37 cellular contexts compared by ENCODE assay signal in the genomic region with DNA sequence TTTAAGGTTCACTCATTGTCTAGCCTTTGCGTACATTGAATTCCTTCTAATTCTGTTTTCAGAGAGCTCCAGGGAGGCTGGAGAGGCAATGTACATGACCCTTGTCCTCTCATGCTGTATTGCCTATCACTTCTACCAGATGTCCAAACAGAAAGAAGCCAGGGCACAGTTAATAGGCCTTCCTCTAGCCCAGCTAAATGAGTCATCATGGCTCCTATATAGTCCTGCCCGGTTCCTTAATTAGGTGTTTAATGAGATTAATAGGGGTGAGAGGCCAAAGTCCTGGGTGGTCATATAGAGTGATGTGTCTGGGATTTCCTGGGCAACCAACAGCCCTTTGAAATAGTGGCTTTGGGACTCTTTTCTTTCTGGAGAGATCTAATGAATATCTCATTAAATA.
A peak's percentile ranks its signal among the peaks of the same experiment; 100 is the strongest.
DNase-seq lines count a peak whose midpoint lies in the region; ATAC-seq, FAIRE-seq and TF ChIP-seq lines count a peak whose summit lies in the region.
"Had no signal": no experiment of that assay in that cellular context is flagged by ENCODE, and none has a peak within 500 bp of the region (broad histone marks: within the 10 kb centered on the region; RNA-seq: fewer than 3 reads in every experiment).

No MANE protein-coding gene starts in this region.

- H3K9ac ChIP-seq in duodenal mucosa (ENCODE audit: low read depth in 1 of 2, low read length in 2 of 2) = no peak overlapping the region
- H3K9ac ChIP-seq: BLaER1; BLaER1 treated with 17β-estradiol and CSF1 and Interleukin-3, amounts not matched to agents 10 nM and 100 nM had no signal

- H3K27me3 ChIP-seq in duodenal mucosa (ENCODE audit: control insufficient read depth in 1 of 2, insufficient read depth in 2 of 2, low read length in 2 of 2) = no peaks in the 10 kb centered on the region
- H3K27me3 ChIP-seq in hepatocyte = no peaks in the 10 kb centered on the region
- peaks cover 0 to 4% of the 10 kb centered on the region in 2 donors for H3K27me3 ChIP-seq in small intestine (ENCODE audit: control insufficient read depth in 2 of 2, insufficient read depth in 2 of 2, low read length in 2 of 2)
- H3K27me3 ChIP-seq: BE2C; BLaER1; BLaER1 treated with 17β-estradiol and CSF1 and Interleukin-3, amounts not matched to agents 10 nM and 100 nM had no signal

- peaks cover 9% of the 10 kb centered on the region for H3K9me3 Mint-ChIP-seq in activated CD4-positive, alpha-beta memory T cell treated with anti-CD3 and anti-CD28 coated beads for 36 hours

- intact Hi-C loops in activated CD4-positive, alpha-beta memory T cell treated with anti-CD3 and anti-CD28 coated beads for 36 hours (cut with micrococcal nuclease) = no loop called here
- intact Hi-C loops in cardiac septum (cut with DNase I) = no loop called here

- H3K27me3 Mint-ChIP-seq in activated CD4-positive, alpha-beta memory T cell treated with anti-CD3 and anti-CD28 coated beads for 36 hours = peaks cover 17% of the 10 kb centered on the region

- peak overlapping the region; percentile 30 to 40 for H3K4me3 ChIP-seq in duodenal mucosa (ENCODE audit: low read depth in 1 of 2, low read length in 2 of 2)
- no peak overlapping the region for H3K4me3 ChIP-seq in hepatocyte
- no peak overlapping the region for H3K4me3 ChIP-seq in small intestine (ENCODE audit: low read depth in 1 of 2, low read length in 2 of 2)
- H3K4me3 ChIP-seq: A549; BLaER1; BLaER1 treated with 17β-estradiol and CSF1 and Interleukin-3, amounts not matched to agents 10 nM and 100 nM had no signal

- TF ChIP-seq CTCF in hepatocyte (IDR thresholded peaks at IDR 0.05; ENCODE audit: poor library complexity) = no peak

- DNase-seq in HT-29 (ENCODE audit: low spot score) (peak; percentile 12), hepatocyte (ENCODE audit: low spot score) (peak; percentile 9), small intestine (peak; percentile 97), globus pallidus (ENCODE audit: low spot score) (no peak), cardiac septum (ENCODE audit: low spot score) (no peak)
- DNase-seq in activated CD4-positive, alpha-beta memory T cell treated with anti-CD3 and anti-CD28 coated beads for 36 hours = no peak
- DNase-seq: 8988T; ACHN; AML-193; BE2C; C1 segment of cervical spinal cord; Caco-2; Calu3; CD4-positive, alpha-beta memory T cell; CD4-positive, alpha-beta T cell; CD4-positive, CD25-positive, alpha-beta regulatory T cell; CD8-positive, alpha-beta memory T cell; CD8-positive, alpha-beta T cell; COR-L47; DMS 273 treated with DMSO at 0.1 percent for 48 hours; DMS153; DMS53; DMS79; DMS79 treated with DMSO at 0.1 percent for 48 hours; DND-41; EL had no signal

- peaks cover 10 to 27% of the 10 kb centered on the region in 2 donors for H3K9me3 ChIP-seq in duodenal mucosa (ENCODE audit: control insufficient read depth in 1 of 2, low read length in 2 of 2)
- H3K9me3 ChIP-seq in hepatocyte (ENCODE audit: low read depth) = no peaks in the 10 kb centered on the region
- no peaks in the 10 kb centered on the region for H3K9me3 ChIP-seq in small intestine (ENCODE audit: control insufficient read depth, low read depth)
- H3K9me3 ChIP-seq: A549, BE2C, Caco-2 had no signal

- no peaks in the 10 kb centered on the region for H3K4me1 Mint-ChIP-seq in activated CD4-positive, alpha-beta memory T cell treated with anti-CD3 and anti-CD28 coated beads for 36 hours (ENCODE audit: low read depth)
- H3K4me1 Mint-ChIP-seq: B cell; CD14-positive monocyte; CD4-positive, alpha-beta memory T cell; CD4-positive, CD25-positive, alpha-beta regulatory T cell; CD8-positive, alpha-beta memory T cell had no signal

- FAIRE-seq in small intestine (lab: Jason Lieb, UNC) = no peak
- FAIRE-seq: A204.1, A549, D721Med had no signal

- peaks cover 5 to 22% of the 10 kb centered on the region in 2 donors for H3K4me1 ChIP-seq in duodenal mucosa (ENCODE audit: control insufficient read depth in 1 of 2, insufficient read depth in 2 of 2, low read length in 2 of 2)
- H3K4me1 ChIP-seq in hepatocyte (ENCODE audit: insufficient read depth) = no peaks in the 10 kb centered on the region
- H3K4me1 ChIP-seq in small intestine (ENCODE audit: control insufficient read depth in 2 of 2, insufficient read depth in 1 of 2, low read depth in 1 of 2, low read length in 1 of 2) = peaks cover 0 to 2% of the 10 kb centered on the region in 2 donors
- H3K4me1 ChIP-seq: A549; BE2C; BLaER1; BLaER1 treated with 17β-estradiol and CSF1 and Interleukin-3, amounts not matched to agents 10 nM and 100 nM; Caco-2 had no signal

- CTCF ChIA-PET in activated CD4-positive, alpha-beta memory T cell treated with anti-CD3 and anti-CD28 coated beads for 36 hours (lab: Charles Lee) = no interaction called here

- H3K36me3 ChIP-seq in duodenal mucosa (ENCODE audit: control insufficient read depth in 1 of 2, insufficient read depth in 2 of 2, low read length in 2 of 2) (no peaks in the 10 kb centered on the region), hepatocyte (replicated peaks; ENCODE audit: insufficient read depth, low read depth) (no peaks in the 10 kb centered on the region), small intestine (ENCODE audit: control insufficient read depth in 2 of 2, insufficient read depth in 2 of 2, low read length in 2 of 2) (no peaks in the 10 kb centered on the region)
- H3K36me3 ChIP-seq: BE2C, BLaER1 had no signal

- H3K27ac Mint-ChIP-seq in activated CD4-positive, alpha-beta memory T cell treated with anti-CD3 and anti-CD28 coated beads for 36 hours = no peak overlapping the region
- H3K27ac Mint-ChIP-seq: B cell; CD14-positive monocyte; CD4-positive, alpha-beta T cell; CD4-positive, CD25-positive, alpha-beta regulatory T cell; CD8-positive, alpha-beta memory T cell; CD8-positive, alpha-beta T cell had no signal

- ATAC-seq in HG03280 (IDR thresholded peaks at IDR 0.05; ENCODE audit: unreplicated experiment) = no peak
- ATAC-seq: A549; CD8-positive, alpha-beta T cell had no signal

- no peak overlapping the region for H2AFZ ChIP-seq in hepatocyte

- no peak overlapping the region for H3K27ac ChIP-seq in duodenal mucosa (ENCODE audit: low read depth, low read length)
- peak overlapping the region; percentile 34 for H3K27ac ChIP-seq in hepatocyte
- H3K27ac ChIP-seq in small intestine (ENCODE audit: low read depth in 1 of 2, low read length in 1 of 2) = no peak overlapping the region
- H3K27ac ChIP-seq: 22Rv1; A549; BLaER1; BLaER1 treated with 17β-estradiol and CSF1 and Interleukin-3, amounts not matched to agents 10 nM and 100 nM; C4-2B had no signal

- H3K4me2 ChIP-seq in hepatocyte = no peak overlapping the region
- H3K4me2 ChIP-seq: A549; BLaER1; BLaER1 treated with 17β-estradiol and CSF1 and Interleukin-3, amounts not matched to agents 10 nM and 100 nM had no signal

- H3K79me2 ChIP-seq in hepatocyte = no peaks in the 10 kb centered on the region

- H3K4me3 Mint-ChIP-seq in activated CD4-positive, alpha-beta memory T cell treated with anti-CD3 and anti-CD28 coated beads for 36 hours = no peak overlapping the region
- H3K4me3 Mint-ChIP-seq: B cell; CD14-positive monocyte; CD4-positive, alpha-beta memory T cell; CD4-positive, alpha-beta T cell; CD4-positive, CD25-positive, alpha-beta regulatory T cell; CD8-positive, alpha-beta memory T cell; CD8-positive, alpha-beta T cell had no signal

- H3K9me2 ChIP-seq in hepatocyte (replicated peaks; ENCODE audit: insufficient read depth) = no peaks in the 10 kb centered on the region

- POLR2A ChIA-PET in activated CD4-positive, alpha-beta memory T cell treated with anti-CD3 and anti-CD28 coated beads for 36 hours (lab: Charles Lee) = no interaction called here

- H4K20me1 ChIP-seq in hepatocyte (ENCODE audit: insufficient read depth, poor library complexity, severe bottlenecking) = no peaks in the 10 kb centered on the region
- H4K20me1 ChIP-seq: BLaER1; BLaER1 treated with 17β-estradiol and CSF1 and Interleukin-3, amounts not matched to agents 10 nM and 100 nM had no signal

- WGBS in hepatocyte (ENCODE audit: low lambda C conversion rate, missing lambda C conversion rate) = 70% methylated on average over 2 of the region's 2 CpGs
- WGBS in small intestine, 3 donors = 18 to 65% (median 35%) methylated on average over 2 of the region's 2 CpGs

- no peaks in the 10 kb centered on the region for H3K36me3 Mint-ChIP-seq in activated CD4-positive, alpha-beta memory T cell treated with anti-CD3 and anti-CD28 coated beads for 36 hours
- H3K36me3 Mint-ChIP-seq: CD14-positive monocyte; CD4-positive, alpha-beta memory T cell; CD4-positive, CD25-positive, alpha-beta regulatory T cell; CD8-positive, alpha-beta T cell had no signal

Comparison
In these comparisons a context has a peak if more than half of its experiments do, and no peak if none do; other contexts are left out.
1. DNase-seq: peak in HT-29 (single experiment), hepatocyte (single experiment) and small intestine (single experiment); none in activated CD4-positive, alpha-beta memory T cell treated with anti-CD3 and anti-CD28 coated beads for 36 hours (single experiment), globus pallidus (single experiment) and cardiac septum (single experiment).
2. H3K4me3 ChIP-seq: peak in duodenal mucosa (2 of 2); none in hepatocyte (single experiment) and small intestine (0 of 2).